33 cellular contexts compared by ENCODE assay signal in the genomic region with DNA sequence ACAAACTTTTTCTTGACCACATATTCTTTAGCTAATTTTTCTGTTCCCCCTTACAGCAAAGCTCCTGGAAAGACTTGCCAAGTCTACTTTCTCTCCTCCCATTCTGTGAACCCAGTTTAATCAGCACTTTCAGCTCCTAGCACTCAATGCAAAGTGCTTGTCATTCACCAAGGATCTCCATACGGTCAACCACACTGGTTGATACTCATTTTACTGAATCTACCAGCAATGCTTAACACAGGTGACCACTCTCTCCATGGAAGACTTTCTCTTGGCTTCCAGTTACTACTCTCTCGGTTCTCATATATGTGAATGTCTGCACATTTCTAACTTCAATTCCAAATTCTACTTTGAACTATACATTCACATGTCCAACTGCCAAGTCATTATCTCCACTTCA.
"Had no signal": no experiment of that assay in that cellular context is flagged by ENCODE, and none has a peak within 500 bp of the region (broad histone marks: within the 10 kb centered on the region; RNA-seq: fewer than 3 reads in every experiment).

No MANE protein-coding gene starts in this region.

- DNase-seq: activated B cell treated with CpG ODN at 0.5 μM for 24 hours; activated CD4-positive, alpha-beta memory T cell treated with anti-CD3 and anti-CD28 coated beads for 36 hours; activated CD4-positive, alpha-beta T cell treated with anti-CD3 and anti-CD28 coated beads for 4 hours; activated CD4-positive, alpha-beta T cell treated with anti-CD3 and anti-CD28 coated beads, Interleukin-2, amount 10 ng/mL, durations not matched to agents 24 days and 14 days; activated CD4-positive, alpha-beta T cell treated with anti-CD3 and anti-CD28 coated beads, Interleukin-2, amount 50 U/mL, for 1 hour; activated CD4-positive, alpha-beta T cell treated with anti-CD3 and anti-CD28 coated beads, Interleukin-2, amount 50 U/mL, for 4 hours; activated CD4-positive, CD25-positive, alpha-beta regulatory T cell treated with anti-CD3 and anti-CD28 coated beads, Interleukin-2, amount 50 U/mL, for 72 hours; activated CD8-positive, alpha-beta memory T cell treated with anti-CD3 and anti-CD28 coated beads, Interleukin-2, amount 50 U/mL, for 4 hours; activated CD8-positive, alpha-beta T cell treated with anti-CD3 and anti-CD28 coated beads for 36 hours; activated effector memory CD4-positive, alpha-beta T cell treated with Interleukin-2 at 50 U/mL for 16 hours; activated gamma-delta T cell; activated naive CD4-positive, alpha-beta T cell treated with anti-CD3 and anti-CD28 coated beads, Interleukin-2, amount 10 ng/mL, durations not matched to agents 7 days and 5 days; activated naive CD4-positive, alpha-beta T cell treated with Interleukin-2 at 50 U/mL for 16 hours; activated T-cell treated with anti-CD3 and anti-CD28 coated beads for 4 hours; activated T-cell treated with anti-CD3 and anti-CD28 coated beads, Interleukin-2, amount 50 U/mL, for 1 hour; activated T-cell treated with anti-CD3 and anti-CD28 coated beads, Interleukin-2, amount 50 U/mL, for 4 hours; activated T-cell treated with anti-CD3 and anti-CD28 coated beads, Interleukin-2, amount 50 U/mL, for 72 hours; amygdala; anterior cingulate cortex; body of pancreas; brain microvascular endothelial cell; central memory CD4-positive, alpha-beta T cell; T-helper 9 cell had no signal

- H3K9me3 Mint-ChIP-seq: activated B cell treated with CpG ODN at 0.5 μM for 24 hours; activated CD4-positive, alpha-beta memory T cell treated with anti-CD3 and anti-CD28 coated beads for 36 hours; activated CD8-positive, alpha-beta T cell treated with anti-CD3 and anti-CD28 coated beads for 36 hours; activated naive CD4-positive, alpha-beta T cell treated with anti-CD3 and anti-CD28 coated beads, Interleukin-2, amount 50 U/mL, for 24 hours; activated T-cell treated with anti-CD3 and anti-CD28 coated beads, Interleukin-2, amount 50 U/mL, for 4 hours; activated T-cell treated with anti-CD3 and anti-CD28 coated beads, Interleukin-2, amount 50 U/mL, for 72 hours; activated T-helper 1 cell treated with anti-CD3 and anti-CD28 coated beads, Interleukin-12 subunit alpha, Interleukin-12 subunit beta, Interleukin-2, Interleukin-4 antibody, amounts not matched to agents 30 ng/mL and 10 ng/mL and 1 ng/mL, durations not matched to agents 14 hours and 24 hours and 36 hours; T-helper 1 cell treated with Interleukin-12 subunit alpha and Interleukin-12 subunit beta and Interleukin-4 antibody, amounts not matched to agents 30 μg/mL and 1 μg/mL, for 36 hours had no signal

- H3K4me3 ChIP-seq: body of pancreas, breast epithelium had no signal

- FAIRE-seq: astrocyte, TTC549 had no signal

- H3K27ac Mint-ChIP-seq: activated B cell treated with CpG ODN at 0.5 μM for 24 hours; activated CD4-positive, alpha-beta memory T cell treated with anti-CD3 and anti-CD28 coated beads for 36 hours; activated CD4-positive, alpha-beta T cell treated with anti-CD3 and anti-CD28 coated beads, Interleukin-2, amount 10 ng/mL, durations not matched to agents 24 days and 14 days; activated CD8-positive, alpha-beta T cell treated with anti-CD3 and anti-CD28 coated beads for 36 hours; activated naive CD4-positive, alpha-beta T cell treated with anti-CD3 and anti-CD28 coated beads, Interleukin-2, amount 10 ng/mL, durations not matched to agents 7 days and 5 days; activated naive CD4-positive, alpha-beta T cell treated with anti-CD3 and anti-CD28 coated beads, Interleukin-2, amount 50 U/mL, for 24 hours; activated naive CD8-positive, alpha-beta T cell; activated T-cell treated with anti-CD3 and anti-CD28 coated beads, Interleukin-2, amount 50 U/mL, for 72 hours; activated T-helper 1 cell treated with anti-CD3 and anti-CD28 coated beads, Interleukin-12 subunit alpha, Interleukin-12 subunit beta, Interleukin-2, Interleukin-4 antibody, amounts not matched to agents 30 ng/mL and 10 ng/mL and 1 ng/mL, durations not matched to agents 14 hours and 24 hours and 36 hours; activated T-helper 2 cell treated with anti-CD3 and anti-CD28 coated beads, Interferon-gamma antibody, Interleukin-2, Interleukin-4, amounts not matched to agents 10 μg/mL and 5 μg/mL and 100 μg/mL, durations not matched to agents 14 hours and 24 hours and 36 hours; T-helper 1 cell treated with Interleukin-12 subunit alpha and Interleukin-12 subunit beta and Interleukin-4 antibody, amounts not matched to agents 30 μg/mL and 1 μg/mL, for 36 hours; T-helper 2 cell treated with Interferon-gamma antibody and Interleukin-4, amounts not matched to agents 5 μg/mL and 100 μg/mL, for 36 hours had no signal

- H3K4me1 ChIP-seq: body of pancreas, breast epithelium had no signal

- H3K27ac ChIP-seq: body of pancreas, brain microvascular endothelial cell, breast epithelium, VCaP had no signal

- H3K27me3 ChIP-seq: body of pancreas, brain microvascular endothelial cell, breast epithelium had no signal

- H3K4me3 Mint-ChIP-seq: activated B cell treated with CpG ODN at 0.5 μM for 24 hours; activated CD4-positive, alpha-beta memory T cell treated with anti-CD3 and anti-CD28 coated beads for 36 hours; activated CD4-positive, alpha-beta T cell treated with anti-CD3 and anti-CD28 coated beads, Interleukin-2, amount 10 ng/mL, durations not matched to agents 24 days and 14 days; activated CD8-positive, alpha-beta T cell treated with anti-CD3 and anti-CD28 coated beads for 36 hours; activated naive CD4-positive, alpha-beta T cell treated with anti-CD3 and anti-CD28 coated beads, Interleukin-2, amount 10 ng/mL, durations not matched to agents 7 days and 5 days; activated naive CD4-positive, alpha-beta T cell treated with anti-CD3 and anti-CD28 coated beads, Interleukin-2, amount 50 U/mL, for 24 hours; activated naive CD8-positive, alpha-beta T cell; activated T-cell treated with anti-CD3 and anti-CD28 coated beads, Interleukin-2, amount 50 U/mL, for 4 hours; activated T-cell treated with anti-CD3 and anti-CD28 coated beads, Interleukin-2, amount 50 U/mL, for 72 hours; activated T-helper 1 cell treated with anti-CD3 and anti-CD28 coated beads, Interleukin-12 subunit alpha, Interleukin-12 subunit beta, Interleukin-2, Interleukin-4 antibody, amounts not matched to agents 30 ng/mL and 10 ng/mL and 1 ng/mL, durations not matched to agents 14 hours and 24 hours and 36 hours; T-helper 1 cell treated with Interleukin-12 subunit alpha and Interleukin-12 subunit beta and Interleukin-4 antibody, amounts not matched to agents 30 μg/mL and 1 μg/mL, for 36 hours; T-helper 2 cell treated with Interferon-gamma antibody and Interleukin-4, amounts not matched to agents 5 μg/mL and 100 μg/mL, for 36 hours had no signal

- ATAC-seq: activated CD8-positive, alpha-beta T cell treated with anti-CD3 and anti-CD28 coated beads for 36 hours; activated T-cell treated with anti-CD3 and anti-CD28 coated beads, Interleukin-2, amount 50 U/mL, for 4 hours; body of pancreas had no signal

- H3K9me3 ChIP-seq: body of pancreas, breast epithelium had no signal

- H3K27me3 Mint-ChIP-seq: activated B cell treated with CpG ODN at 0.5 μM for 24 hours; activated CD4-positive, alpha-beta memory T cell treated with anti-CD3 and anti-CD28 coated beads for 36 hours; activated CD4-positive, alpha-beta T cell treated with anti-CD3 and anti-CD28 coated beads, Interleukin-2, amount 10 ng/mL, durations not matched to agents 24 days and 14 days; activated CD8-positive, alpha-beta T cell treated with anti-CD3 and anti-CD28 coated beads for 36 hours; activated naive CD4-positive, alpha-beta T cell treated with anti-CD3 and anti-CD28 coated beads, Interleukin-2, amount 10 ng/mL, durations not matched to agents 7 days and 5 days; activated naive CD4-positive, alpha-beta T cell treated with anti-CD3 and anti-CD28 coated beads, Interleukin-2, amount 50 U/mL, for 24 hours; activated naive CD8-positive, alpha-beta T cell had no signal
